1 cellular context compared by ENCODE assay signal in genomic region chr20:18611492-18611891, GRCh38.
TF ChIP-seq lines count a peak whose summit lies in the region.

No MANE protein-coding gene starts in this region.

TF ChIP-seq in H1, 55 proteins besides CTCF, POLR2A, EP300 and RAD21:
- TF ChIP-seq TBP (IDR thresholded peaks at IDR 0.05; ENCODE audit: low read depth, low read length) (no peak), SRF (IDR thresholded peaks at IDR 0.05; ENCODE audit: low read depth, low read length) (no peak), SUZ12 (IDR thresholded peaks at IDR 0.05; ENCODE audit: low read length) (no peak), KDM1A (IDR thresholded peaks at IDR 0.05; ENCODE audit: borderline replicate concordance, low read length) (no peak), MAFK (IDR thresholded peaks at IDR 0.05; ENCODE audit: low read depth, low read length) (no peak), MAX (IDR thresholded peaks at IDR 0.05) (peak; percentile 83), SP2 (IDR thresholded peaks at IDR 0.05; ENCODE audit: low read length) (no peak), ATF3 (IDR thresholded peaks at IDR 0.05; ENCODE audit: insufficient read depth, low read depth, low read length) (no peak), SIX5 (IDR thresholded peaks at IDR 0.05; ENCODE audit: low read depth, low read length) (no peak), NRF1 (IDR thresholded peaks at IDR 0.05; ENCODE audit: low read depth, low read length) (no peak), HDAC6 (IDR thresholded peaks at IDR 0.05; ENCODE audit: low read depth, low read length) (no peak), E2F6 (IDR thresholded peaks at IDR 0.05) (peak; percentile 28; the same call in 1 of the 2 replicates), CTBP2 (IDR thresholded peaks at IDR 0.05; ENCODE audit: borderline replicate concordance, insufficient read depth, insufficient read length, low read length) (no peak), GTF2F1 (IDR thresholded peaks at IDR 0.05; ENCODE audit: borderline replicate concordance, low read depth, low read length) (no peak)
